Comparison of ENCODE assay signal across 10 cellular contexts in the genomic region with DNA sequence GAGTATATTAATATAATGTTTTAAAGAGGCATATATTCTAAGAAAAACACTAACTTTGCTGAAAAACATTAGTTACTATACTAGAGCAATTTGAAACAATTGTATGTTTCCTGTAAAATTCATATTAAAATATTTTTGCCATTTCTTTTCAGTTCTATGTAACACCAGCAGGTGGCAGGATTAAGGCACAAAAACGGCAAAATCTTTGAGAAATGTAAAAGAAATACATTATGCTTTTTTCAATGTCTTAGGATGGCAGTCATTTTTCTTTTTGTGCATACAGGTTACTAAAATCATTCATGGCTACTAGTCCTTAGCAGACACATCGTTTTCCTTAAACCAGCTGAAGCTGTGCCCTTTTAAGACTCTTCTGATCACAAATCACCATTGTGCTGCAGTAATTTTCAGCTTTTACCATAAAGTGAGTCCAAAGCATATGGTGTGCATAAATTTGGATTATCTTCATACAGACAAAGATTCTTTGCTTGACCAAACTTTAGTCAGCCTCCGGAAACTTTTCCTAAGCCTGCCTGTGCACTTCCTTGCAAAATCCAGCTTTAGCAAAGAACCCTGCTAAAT.
DNase-seq lines count a peak whose midpoint lies in the region; ATAC-seq, FAIRE-seq and TF ChIP-seq lines count a peak whose summit lies in the region.
"Had no signal": no experiment of that assay in that cellular context is flagged by ENCODE, and none has a peak within 500 bp of the region (broad histone marks: within the 10 kb centered on the region; RNA-seq: fewer than 3 reads in every experiment).

No MANE protein-coding gene starts in this region.

- DNase-seq in NCI-H2196 (lab: John Stamatoyannopoulos, UW; ENCODE audit: unreplicated experiment) (peak; percentile 2), NCI-H2196 treated with DMSO at 0.1 percent for 48 hours (lab: John Stamatoyannopoulos, UW; ENCODE audit: unreplicated experiment) (no peak), NOMO-1 (lab: John Stamatoyannopoulos, UW; ENCODE audit: unreplicated experiment in 2 of 2) (peak; percentile 33 to 54), erythroblast (lab: John Stamatoyannopoulos, UW) (peak; percentile 15 to 46), small intestine (peak; percentile 1), urothelium cell line (ENCODE audit: low spot score) (no peak), T-cell (no peak)
- no peak for DNase-seq in NK-92 treated with Interleukin-12 subunit alpha and Interleukin-12 subunit beta, amount 100 ng/mL, for 24 hours (lab: John Stamatoyannopoulos, UW)

- no peaks in the 10 kb centered on the region for H3K36me3 ChIP-seq in small intestine (ENCODE audit: control insufficient read depth in 2 of 2, insufficient read depth in 2 of 2, low read length in 2 of 2)
- H3K36me3 ChIP-seq: SJCRH30 had no signal

- no peak for TF ChIP-seq POLR2A in erythroblast (IDR thresholded peaks at IDR 0.05; ENCODE audit: low read length)

- no peaks in the 10 kb centered on the region for H3K9me3 ChIP-seq in small intestine (ENCODE audit: control insufficient read depth, low read depth)
- H3K9me3 ChIP-seq: SJCRH30 had no signal

- no peak overlapping the region for H3K27ac ChIP-seq in small intestine (ENCODE audit: low read depth in 1 of 2, low read length in 1 of 2)
- H3K27ac ChIP-seq: SJCRH30 had no signal

- CTCF ChIA-PET in T-cell (lab: Charles Lee): interaction anchor here in 1 of 2 donors (0.5 to 0.6 kb wide), 2 partner anchors 46 to 113 kb away, joined by 3 read pairs; no protein-coding TSS in a partner anchor

- FAIRE-seq in small intestine (lab: Jason Lieb, UNC) (no peak), urothelium cell line (lab: Jason Lieb, UNC) (no peak)

- H3K27me3 Mint-ChIP-seq in T-cell: no peaks in the 10 kb centered on the region
- H3K27me3 Mint-ChIP-seq: CD4-positive, alpha-beta memory T cell had no signal

- no peaks in the 10 kb centered on the region for H3K4me1 ChIP-seq in small intestine (ENCODE audit: control insufficient read depth in 2 of 2, insufficient read depth in 1 of 2, low read depth in 1 of 2, low read length in 1 of 2)
- H3K4me1 ChIP-seq: SJCRH30 had no signal

- ATAC-seq in T-cell (replicated peaks in 1 of 4): no peak

- no peak overlapping the region for H3K4me3 ChIP-seq in small intestine (ENCODE audit: low read depth in 1 of 2, low read length in 2 of 2)
- H3K4me3 ChIP-seq: SJCRH30 had no signal

- H3K4me1 Mint-ChIP-seq in T-cell: no peaks in the 10 kb centered on the region
- H3K4me1 Mint-ChIP-seq: CD4-positive, alpha-beta memory T cell had no signal

- POLR2A ChIA-PET in T-cell (lab: Charles Lee): no interaction called here

- H3K27me3 ChIP-seq in small intestine (ENCODE audit: control insufficient read depth in 2 of 2, insufficient read depth in 2 of 2, low read length in 2 of 2): no peaks in the 10 kb centered on the region
- H3K27me3 ChIP-seq: SJCRH30 had no signal

- peaks cover 0 to 4% (median 0%) of the 10 kb centered on the region in 3 donors for H3K9me3 Mint-ChIP-seq in T-cell

- no peak overlapping the region for H3K4me3 Mint-ChIP-seq in T-cell
- H3K4me3 Mint-ChIP-seq: CD4-positive, alpha-beta memory T cell had no signal

- no peak overlapping the region for H3K27ac Mint-ChIP-seq in T-cell

- H3K36me3 Mint-ChIP-seq in T-cell: no peaks in the 10 kb centered on the region
- H3K36me3 Mint-ChIP-seq: CD4-positive, alpha-beta memory T cell had no signal

- WGBS in small intestine, 3 donors: 22 to 28% (median 26%) methylated on average over 3 of the region's 3 CpGs

Comparison
In these comparisons a context has a peak if more than half of its experiments do, and no peak if none do; other contexts are left out.
1. DNase-seq: peak in NCI-H2196 (single experiment), NOMO-1 (2 of 2), erythroblast (2 of 2) and small intestine (single experiment); none in NCI-H2196 treated with DMSO at 0.1 percent for 48 hours (single experiment), NK-92 treated with Interleukin-12 subunit alpha and Interleukin-12 subunit beta, amount 100 ng/mL, for 24 hours (single experiment), urothelium cell line (single experiment) and T-cell (0 of 34).